Comparison of ENCODE assay signal across 1 cellular context in the genomic region with DNA sequence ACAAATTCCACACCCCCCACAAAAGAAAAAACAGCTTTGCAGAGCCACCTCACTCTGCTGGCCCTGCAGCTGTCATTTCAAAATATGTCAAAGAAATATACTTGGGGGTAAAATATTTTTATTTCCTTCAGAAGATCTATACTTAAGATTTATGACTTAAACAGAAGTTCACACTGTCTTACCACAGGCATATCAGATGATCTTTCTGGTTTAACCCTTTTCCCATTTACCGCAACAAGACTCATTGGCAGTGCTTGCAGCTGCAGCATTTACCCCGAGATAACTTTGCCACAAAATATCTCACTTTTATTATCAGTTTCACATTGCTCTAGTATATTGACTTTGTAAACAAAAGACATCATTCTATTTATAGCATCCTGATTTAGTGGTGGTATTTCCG.
TF ChIP-seq lines count a peak whose summit lies in the region.

No MANE protein-coding gene starts in this region.

TF ChIP-seq in GM12878, 131 proteins besides CTCF, POLR2A, EP300 and RAD21:
- TF ChIP-seq RUNX3 (IDR thresholded peaks at IDR 0.05; ENCODE audit: low read length) (0 out of 2 replicates have a peak, but pooled peaks have one; percentile 15), SP1 (IDR thresholded peaks at IDR 0.05; ENCODE audit: low read depth, low read length) (no peak)
